22 cellular contexts compared by ENCODE assay signal in the genomic region with DNA sequence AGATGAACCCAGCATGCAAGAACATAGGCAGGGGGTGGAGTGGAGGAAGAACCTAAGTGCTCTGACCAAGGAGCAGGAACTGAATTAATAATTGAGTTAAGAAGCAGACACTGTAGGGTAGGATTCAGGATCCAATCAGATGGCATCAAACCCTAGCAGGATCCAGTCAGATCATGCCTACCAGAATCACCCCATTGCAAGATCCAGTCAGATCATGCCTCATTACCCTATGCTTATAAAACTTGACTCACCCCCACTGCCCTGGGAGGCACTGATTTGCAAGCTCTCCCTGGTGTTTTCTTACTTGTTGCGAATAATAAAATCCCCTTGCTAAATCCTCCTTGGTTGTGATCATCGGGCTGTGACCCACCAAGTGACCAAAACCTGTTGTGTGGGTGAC. TPM values are rescaled to one million over a fixed set of nuclear protein-coding genes. Genes with fewer than 3 reads are reported as not detected.
"Had no signal": no experiment of that assay in that cellular context is flagged by ENCODE, and none has a peak within 500 bp of the region (broad histone marks: within the 10 kb centered on the region; RNA-seq: fewer than 3 reads in every experiment).

No MANE protein-coding gene starts in this region.

- DNase-seq: activated CD4-positive, alpha-beta T cell treated with anti-CD3 and anti-CD28 coated beads, Interleukin-2, amount 10 ng/mL, durations not matched to agents 24 days and 14 days; activated CD4-positive, CD25-positive, alpha-beta regulatory T cell; activated CD8-positive, alpha-beta T cell treated with anti-CD3 and anti-CD28 coated beads, Interleukin-2, amount 10 ng/mL, durations not matched to agents 7 days and 5 days; activated naive CD4-positive, alpha-beta T cell treated with Interleukin-2 at 50 U/mL for 16 hours; activated naive CD8-positive, alpha-beta T cell treated with anti-CD3 and anti-CD28 coated beads, Interleukin-2, amount 10 ng/mL, durations not matched to agents 7 days and 5 days; activated T-cell treated with anti-CD3 and anti-CD28 coated beads, Interleukin-2, amount 50 U/mL, for 24 hours; amygdala; dermis blood vessel endothelial cell; effector memory CD4-positive, alpha-beta T cell; foreskin fibroblast; hypothalamus; left ventricle myocardium inferior; mammary epithelial cell; mucosa of descending colon; naive B cell; stimulated activated CD4-positive, alpha-beta T cell treated with anti-CD3 and anti-CD28 coated beads, Interleukin-15, amount 100 ng/mL, for 24 hours; stimulated activated CD4-positive, alpha-beta T cell treated with anti-CD3 and anti-CD28 coated beads, Interleukin-2, amount 100 ng/mL, for 48 hours; uterus had no signal

- ATAC-seq: activated CD8-positive, alpha-beta T cell treated with anti-CD3 and anti-CD28 coated beads, Interleukin-2, amount 10 ng/mL, durations not matched to agents 7 days and 5 days; mucosa of descending colon had no signal

- H3K27ac ChIP-seq: left ventricle myocardium inferior, neural progenitor cell, right atrium auricular region, skin epidermis, tibial nerve, uterus had no signal

- H3K27me3 ChIP-seq: neural progenitor cell, right atrium auricular region, tibial nerve, uterus had no signal

- H3K4me1 ChIP-seq: left ventricle myocardium inferior, neural progenitor cell, right atrium auricular region, tibial nerve, uterus had no signal

RNA-seq across cellular contexts. Expression of a gene that starts 19.7 kb away (rescaled TPM):
- total RNA-seq: activated naive CD8-positive, alpha-beta T cell treated with anti-CD3 and anti-CD28 coated beads, Interleukin-2, amount 10 ng/mL, durations not matched to agents 7 days and 5 days had no signal
